26 cellular contexts compared by ENCODE assay signal in genomic region chr3:65796676-65797075, GRCh38.
"Had no signal": no experiment of that assay in that cellular context is flagged by ENCODE, and none has a peak within 500 bp of the region (broad histone marks: within the 10 kb centered on the region; RNA-seq: fewer than 3 reads in every experiment).

No MANE protein-coding gene starts in this region.

- H3K27me3 Mint-ChIP-seq: naive B cell; natural killer cell treated with Interleukin-12 subunit alpha and Interleukin-12 subunit beta and Interleukin-15 and Interleukin-18, amount 100 ng/mL, for 72 hours; stimulated activated naive CD8-positive, alpha-beta T cell treated with anti-CD3 and anti-CD28 coated beads, Interleukin-15, amount 100 ng/mL, for 72 hours had no signal

- H3K4me3 ChIP-seq: gastrocnemius medialis, left lung, mucosa of descending colon, prostate gland, right atrium auricular region, smooth muscle cell, suprapubic skin, transverse colon, vagina had no signal

- H3K9ac ChIP-seq: parathyroid adenoma had no signal

- H3K9me3 ChIP-seq: gastrocnemius medialis, left lung, mucosa of descending colon, prostate gland, right atrium auricular region, suprapubic skin, transverse colon, vagina had no signal

- H3K27ac ChIP-seq: gastrocnemius medialis, left lung, parathyroid adenoma, prostate gland, right atrium auricular region, suprapubic skin, transverse colon, vagina had no signal

- ATAC-seq: gastrocnemius medialis; left cardiac atrium; left lung; mucosa of descending colon; natural killer cell treated with Interleukin-12 subunit alpha and Interleukin-12 subunit beta and Interleukin-15 and Interleukin-18, amount 100 ng/mL, for 72 hours; sciatic nerve; stimulated activated naive CD8-positive, alpha-beta T cell treated with anti-CD3 and anti-CD28 coated beads, Interleukin-15, amount 100 ng/mL, for 72 hours had no signal

- H3K36me3 ChIP-seq: gastrocnemius medialis, left lung, prostate gland, right atrium auricular region, suprapubic skin, transverse colon, vagina had no signal

- H3K27me3 ChIP-seq: gastrocnemius medialis, left lung, right atrium auricular region, suprapubic skin, transverse colon, vagina had no signal

- DNase-seq: cortex of kidney; foreskin fibroblast; gastrocnemius medialis; head of caudate nucleus; left cardiac atrium; left lung; mesenchymal stem cell; mucosa of descending colon; naive B cell; stimulated activated CD4-positive, alpha-beta T cell treated with anti-CD3 and anti-CD28 coated beads, Interleukin-12 subunit alpha, Interleukin-12 subunit beta, amount 100 ng/mL, for 4 hours; stimulated activated CD4-positive, alpha-beta T cell treated with anti-CD3 and anti-CD28 coated beads, Interleukin-1b, Interleukin-23, amount 100 ng/mL, for 48 hours; stimulated activated CD4-positive, alpha-beta T cell treated with anti-CD3 and anti-CD28 coated beads, Interleukin-4, amount 100 ng/mL, for 1 hour; stimulated activated CD8-positive, alpha-beta memory T cell treated with anti-CD3 and anti-CD28 coated beads, Interleukin-4, amount 100 ng/mL, for 48 hours; stimulated activated naive CD4-positive, alpha-beta T cell; stimulated activated naive CD8-positive, alpha-beta T cell treated with anti-CD3 and anti-CD28 coated beads, Interleukin-15, amount 100 ng/mL, for 72 hours; transverse colon had no signal

- H3K27ac Mint-ChIP-seq: naive B cell; natural killer cell treated with Interleukin-12 subunit alpha and Interleukin-12 subunit beta and Interleukin-15 and Interleukin-18, amount 100 ng/mL, for 72 hours; stimulated activated naive CD8-positive, alpha-beta T cell treated with anti-CD3 and anti-CD28 coated beads, Interleukin-15, amount 100 ng/mL, for 72 hours had no signal

- H3K9me3 Mint-ChIP-seq: mesothelial cell of epicardium; natural killer cell treated with Interleukin-12 subunit alpha and Interleukin-12 subunit beta and Interleukin-15 and Interleukin-18, amount 100 ng/mL, for 72 hours; neural crest cell; stimulated activated naive CD8-positive, alpha-beta T cell treated with anti-CD3 and anti-CD28 coated beads, Interleukin-15, amount 100 ng/mL, for 72 hours had no signal

- H3K36me3 Mint-ChIP-seq: mesothelial cell of epicardium; naive B cell; natural killer cell treated with Interleukin-12 subunit alpha and Interleukin-12 subunit beta and Interleukin-15 and Interleukin-18, amount 100 ng/mL, for 72 hours had no signal

- H3K4me3 Mint-ChIP-seq: mesothelial cell of epicardium; naive B cell; natural killer cell treated with Interleukin-12 subunit alpha and Interleukin-12 subunit beta and Interleukin-15 and Interleukin-18, amount 100 ng/mL, for 72 hours; neural crest cell; stimulated activated naive CD8-positive, alpha-beta T cell treated with anti-CD3 and anti-CD28 coated beads, Interleukin-15, amount 100 ng/mL, for 72 hours had no signal

- H3K4me1 Mint-ChIP-seq: naive B cell; stimulated activated naive CD8-positive, alpha-beta T cell treated with anti-CD3 and anti-CD28 coated beads, Interleukin-15, amount 100 ng/mL, for 72 hours had no signal

- H3K4me1 ChIP-seq: gastrocnemius medialis, left lung, parathyroid adenoma, prostate gland, right atrium auricular region had no signal
